9 cellular contexts compared by ENCODE assay signal in the genomic region with DNA sequence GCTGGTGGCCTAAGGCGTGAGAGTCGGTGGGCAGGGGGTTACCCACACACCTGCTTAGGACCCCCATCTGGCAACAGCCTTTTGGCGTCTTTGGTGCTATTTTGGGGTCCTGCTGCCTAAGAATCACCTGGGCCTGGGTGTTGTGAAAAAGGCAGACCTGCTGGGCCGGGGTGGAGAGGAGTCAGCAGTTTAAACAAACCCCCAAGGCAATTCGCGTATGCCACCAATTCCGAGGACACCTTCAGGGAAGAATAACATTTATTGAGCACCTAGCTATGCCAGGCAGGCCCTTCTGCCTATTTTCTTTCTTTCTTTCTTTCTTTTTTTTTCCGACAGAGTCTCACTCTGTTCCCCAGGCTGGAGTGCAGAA. TPM values are rescaled to one million over a fixed set of nuclear protein-coding genes. Genes with fewer than 3 reads are reported as not detected.
DNase-seq lines count a peak whose midpoint lies in the region; ATAC-seq, FAIRE-seq and TF ChIP-seq lines count a peak whose summit lies in the region.
"Had no signal": no experiment of that assay in that cellular context is flagged by ENCODE, and none has a peak within 500 bp of the region (broad histone marks: within the 10 kb centered on the region; RNA-seq: fewer than 3 reads in every experiment).

No MANE protein-coding gene starts in this region.

- intact Hi-C loops in left ventricle myocardium inferior (cut with micrococcal nuclease): no loop called here
- intact Hi-C loops in Right ventricle myocardium inferior (cut with DNase I): no loop called here
- intact Hi-C loops in uterus (cut with DNase I; ENCODE audit: low total_unique reads): no loop called here
- intact Hi-C loops in sciatic nerve (cut with DNase I): no loop called here

- ATAC-seq in Right ventricle myocardium inferior (no peak), sciatic nerve (no peak), GM21390 (IDR thresholded peaks at IDR 0.05; ENCODE audit: unreplicated experiment) (no peak)

- peak overlapping the region; percentile 88 for H3K27ac ChIP-seq in left ventricle myocardium inferior (replicated peaks)
- H3K27ac ChIP-seq in mucosa of rectum (ENCODE audit: low read depth in 2 of 2, low read length in 2 of 2): peak overlapping the region; percentile 97 to 98
- peak overlapping the region; percentile 5 to 51 for H3K27ac ChIP-seq in uterus

- H3K4me3 ChIP-seq in left ventricle myocardium inferior: no peak overlapping the region
- no peak overlapping the region for H3K4me3 ChIP-seq in bronchial epithelial cell (ENCODE audit: low read depth, low read length)
- H3K4me3 ChIP-seq in mucosa of rectum (ENCODE audit: low read length in 2 of 2): peak overlapping the region; percentile 19 to 44
- H3K4me3 ChIP-seq in uterus: no peak overlapping the region
- H3K4me3 ChIP-seq: ovary had no signal

- DNase-seq in left ventricle myocardium inferior (no peak), Right ventricle myocardium inferior (ENCODE audit: missing footprints) (no peak), bronchial epithelial cell (ENCODE audit: low read depth) (peak; percentile 39), uterus (no peak), NCI-H2171 treated with DMSO at 0.1 percent for 48 hours (lab: John Stamatoyannopoulos, UW) (no peak), sciatic nerve (ENCODE audit: low spot score) (no peak)

- no peak for TF ChIP-seq POLR2A in uterus (IDR thresholded peaks at IDR 0.05)

- H3K9ac ChIP-seq in mucosa of rectum (ENCODE audit: low read depth in 1 of 2, low read length in 2 of 2): peak overlapping the region; percentile 68 to 83

- H3K4me1 ChIP-seq in left ventricle myocardium inferior: peaks cover 87% of the 10 kb centered on the region
- H3K4me1 ChIP-seq in mucosa of rectum (ENCODE audit: control insufficient read depth in 2 of 2, insufficient read depth in 2 of 2, low read length in 2 of 2): peaks cover 59 to 78% of the 10 kb centered on the region in 2 donors
- no peaks in the 10 kb centered on the region for H3K4me1 ChIP-seq in uterus

- H3K36me3 ChIP-seq in left ventricle myocardium inferior (no peaks in the 10 kb centered on the region), bronchial epithelial cell (ENCODE audit: control insufficient read depth, insufficient read depth, low read length) (no peaks in the 10 kb centered on the region), mucosa of rectum (ENCODE audit: control insufficient read depth in 2 of 2, insufficient read depth in 2 of 2, low read length in 2 of 2) (no peaks in the 10 kb centered on the region), uterus (no peaks in the 10 kb centered on the region)
- H3K36me3 ChIP-seq: ovary had no signal

- no peak for FAIRE-seq in bronchial epithelial cell (lab: Jason Lieb, UNC)

- no peaks in the 10 kb centered on the region for H3K27me3 ChIP-seq in left ventricle myocardium inferior (ENCODE audit: low read depth)
- H3K27me3 ChIP-seq in bronchial epithelial cell (ENCODE audit: control insufficient read depth, insufficient read depth, low read length): no peaks in the 10 kb centered on the region
- no peaks in the 10 kb centered on the region for H3K27me3 ChIP-seq in mucosa of rectum (ENCODE audit: control insufficient read depth in 2 of 2, insufficient read depth in 2 of 2, low read length in 2 of 2)
- no peaks in the 10 kb centered on the region for H3K27me3 ChIP-seq in uterus
- H3K27me3 ChIP-seq: ovary had no signal

- TF ChIP-seq CTCF in left ventricle myocardium inferior (IDR thresholded peaks at IDR 0.05; ENCODE audit: borderline replicate concordance) (no peak), bronchial epithelial cell (IDR thresholded peaks at IDR 0.05; ENCODE audit: insufficient read depth, low read length, severe bottlenecking) (no peak), uterus (IDR thresholded peaks at IDR 0.05) (no peak)

- no peaks in the 10 kb centered on the region for H3K9me3 ChIP-seq in left ventricle myocardium inferior (replicated peaks)
- no peaks in the 10 kb centered on the region for H3K9me3 ChIP-seq in mucosa of rectum (ENCODE audit: control insufficient read depth in 2 of 2, low read length in 2 of 2)
- H3K9me3 ChIP-seq in uterus: no peaks in the 10 kb centered on the region
- H3K9me3 ChIP-seq: ovary had no signal

RNA-seq across cellular contexts. Expression of a gene that starts 53.9 kb away (rescaled TPM):
- 101 TPM for total RNA-seq in left ventricle myocardium inferior
- total RNA-seq in Right ventricle myocardium inferior: 83.3 TPM
- 11.6 and 19.7 TPM in 2 replicates for total RNA-seq in bronchial epithelial cell
- total RNA-seq in uterus: 10 to 100 TPM; 16.5 to 64.3 (median 27.5) TPM
- 114 TPM for total RNA-seq in sciatic nerve

Comparison
In these comparisons a context has a peak if more than half of its experiments do, and no peak if none do; other contexts are left out.
1. H3K27ac ChIP-seq: peak in every context shown above with its lines; median percentile 98 in mucosa of rectum; 88 in left ventricle myocardium inferior; 28 in uterus.
2. H3K4me3 ChIP-seq: peak in mucosa of rectum (2 of 2); none in left ventricle myocardium inferior (single experiment), bronchial epithelial cell (single experiment) and uterus (0 of 2).